ENCODE assay signal across 8 cellular contexts in the genomic region with DNA sequence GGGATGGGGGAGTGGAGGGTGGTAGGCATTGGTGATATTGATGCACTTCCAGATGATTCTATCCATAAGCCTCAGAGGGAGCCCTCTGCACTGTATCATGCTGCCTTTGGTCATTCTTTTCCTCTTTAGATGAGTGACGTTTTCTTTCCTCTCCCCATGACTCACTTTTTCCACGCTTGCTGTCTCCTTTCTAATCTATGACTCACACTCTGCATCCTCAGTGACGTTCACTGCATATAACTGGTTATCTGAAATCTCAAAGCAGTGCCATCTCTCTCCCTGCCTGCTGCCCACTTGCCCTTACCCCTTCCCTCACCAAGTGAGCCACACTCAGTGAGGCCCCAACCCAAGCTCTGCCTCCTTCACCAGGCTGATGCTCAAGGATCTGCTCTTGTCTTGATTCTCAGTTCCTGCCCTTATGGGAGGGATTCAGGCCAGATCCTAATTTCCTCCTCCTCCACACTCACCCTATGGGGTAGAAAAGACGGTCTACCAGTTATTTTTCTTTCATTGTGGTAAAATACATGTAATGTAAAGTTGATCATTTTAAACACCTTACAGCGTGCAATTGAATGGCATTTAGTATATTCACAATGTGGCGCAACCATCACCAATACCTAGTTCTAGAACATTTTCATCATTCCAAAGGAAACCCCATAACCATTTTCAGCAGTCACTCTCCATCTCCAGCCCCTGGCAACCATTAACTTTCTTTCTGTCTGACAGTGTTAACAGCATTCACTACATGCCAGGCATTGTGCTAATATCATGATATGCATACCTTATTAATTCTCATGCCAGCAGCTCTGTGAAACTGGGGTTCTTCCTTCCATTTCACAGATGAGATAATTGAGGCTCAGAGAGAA. TPM values are rescaled to one million over a fixed set of nuclear protein-coding genes. Genes with fewer than 3 reads are reported as not detected.
DNase-seq lines count a peak whose midpoint lies in the region; ATAC-seq and TF ChIP-seq lines count a peak whose summit lies in the region.

No MANE protein-coding gene starts in this region.

- H3K4me1 ChIP-seq in CD8-positive, alpha-beta T cell (ENCODE audit: insufficient read depth, low read length): no peaks in the 10 kb centered on the region

- TF ChIP-seq CTCF in osteocyte (IDR thresholded peaks at IDR 0.05): no peak
- TF ChIP-seq CTCF in CD8-positive, alpha-beta T cell (IDR thresholded peaks at IDR 0.05): no peak

- H3K27me3 ChIP-seq in MG63: no peaks in the 10 kb centered on the region
- no peaks in the 10 kb centered on the region for H3K27me3 ChIP-seq in CD8-positive, alpha-beta T cell (ENCODE audit: insufficient read depth, low read length)

- no peak overlapping the region for H3K4me3 Mint-ChIP-seq in osteocyte (ENCODE audit: unreplicated experiment)
- no peak overlapping the region for H3K4me3 Mint-ChIP-seq in CD8-positive, alpha-beta T cell

- no peaks in the 10 kb centered on the region for H3K36me3 Mint-ChIP-seq in osteocyte (ENCODE audit: unreplicated experiment)
- H3K36me3 Mint-ChIP-seq in CD8-positive, alpha-beta T cell: no peaks in the 10 kb centered on the region

- peaks cover 10% of the 10 kb centered on the region for H3K9me3 Mint-ChIP-seq in osteocyte (ENCODE audit: unreplicated experiment)
- H3K9me3 Mint-ChIP-seq in CD8-positive, alpha-beta T cell: peaks cover 18% of the 10 kb centered on the region

- H3K4me1 Mint-ChIP-seq in osteocyte (ENCODE audit: unreplicated experiment): peaks cover 18% of the 10 kb centered on the region
- no peaks in the 10 kb centered on the region for H3K4me1 Mint-ChIP-seq in CD8-positive, alpha-beta T cell (ENCODE audit: low read depth)

- POLR2A ChIA-PET in CD8-positive, alpha-beta T cell (lab: Charles Lee): no interaction called here

- ATAC-seq in HG02973 (IDR thresholded peaks at IDR 0.05; ENCODE audit: unreplicated experiment): no peak
- no peak for ATAC-seq in CD8-positive, alpha-beta T cell

- H3K9me3 ChIP-seq in MG63: peaks cover 3% of the 10 kb centered on the region
- no peaks in the 10 kb centered on the region for H3K9me3 ChIP-seq in CD8-positive, alpha-beta T cell (ENCODE audit: low read length)

- no peaks in the 10 kb centered on the region for H3K36me3 ChIP-seq in MG63
- no peaks in the 10 kb centered on the region for H3K36me3 ChIP-seq in CD8-positive, alpha-beta T cell (ENCODE audit: insufficient read depth, low read length)

- peak overlapping the region; percentile 54 for H3K27ac Mint-ChIP-seq in osteocyte (ENCODE audit: unreplicated experiment)
- H3K27ac Mint-ChIP-seq in CD8-positive, alpha-beta T cell: no peak overlapping the region

- no peak overlapping the region for H3K27ac ChIP-seq in CD8-positive, alpha-beta T cell (ENCODE audit: low read depth, low read length)

- H3K4me3 ChIP-seq in MG63: no peak overlapping the region
- no peak overlapping the region for H3K4me3 ChIP-seq in CD8-positive, alpha-beta T cell (ENCODE audit: low read depth, low read length)

- peaks cover 1% of the 10 kb centered on the region for H3K27me3 Mint-ChIP-seq in osteocyte (ENCODE audit: unreplicated experiment)
- peaks cover 3% of the 10 kb centered on the region for H3K27me3 Mint-ChIP-seq in CD8-positive, alpha-beta T cell (ENCODE audit: low read depth)

- DNase-seq in DMS53 (lab: John Stamatoyannopoulos, UW) (peak; percentile 87), MG63 (peak; percentile 54), amniotic stem cell (lab: John Stamatoyannopoulos, UW) (peak; percentile 99), osteocyte (ENCODE audit: extremely low spot score, unreplicated experiment) (no peak), amygdala (lab: John Stamatoyannopoulos, UW) (no peak), NCI-H2171 (lab: John Stamatoyannopoulos, UW) (no peak)
- no peak for DNase-seq in CD8-positive, alpha-beta T cell

- CTCF ChIA-PET in CD8-positive, alpha-beta T cell (lab: Charles Lee): no interaction called here

- intact Hi-C loops in CD8-positive, alpha-beta T cell (cut with DNase I, micrococcal nuclease): no loop called here

RNA-seq across cellular contexts. Expression of gene PTGS1, which starts 31.8 kb away (rescaled TPM):
- not detected in 2 replicates for total RNA-seq in MG63 (2014; rRNA removed; shearing (Covaris generic); ENCODE audit: low replicate concordance)
- total RNA-seq in osteocyte: 2.5 and 3.1 TPM in 2 replicates
- not detected for total RNA-seq in CD8-positive, alpha-beta T cell

Comparison
In these comparisons a context has a peak if more than half of its experiments do, and no peak if none do; other contexts are left out.
1. DNase-seq: peak in DMS53 (single experiment), MG63 (single experiment) and amniotic stem cell (single experiment); none in osteocyte (single experiment), amygdala (0 of 56), NCI-H2171 (single experiment) and CD8-positive, alpha-beta T cell (0 of 7).